Comparison of ENCODE assay signal across 14 cellular contexts in the genomic region with DNA sequence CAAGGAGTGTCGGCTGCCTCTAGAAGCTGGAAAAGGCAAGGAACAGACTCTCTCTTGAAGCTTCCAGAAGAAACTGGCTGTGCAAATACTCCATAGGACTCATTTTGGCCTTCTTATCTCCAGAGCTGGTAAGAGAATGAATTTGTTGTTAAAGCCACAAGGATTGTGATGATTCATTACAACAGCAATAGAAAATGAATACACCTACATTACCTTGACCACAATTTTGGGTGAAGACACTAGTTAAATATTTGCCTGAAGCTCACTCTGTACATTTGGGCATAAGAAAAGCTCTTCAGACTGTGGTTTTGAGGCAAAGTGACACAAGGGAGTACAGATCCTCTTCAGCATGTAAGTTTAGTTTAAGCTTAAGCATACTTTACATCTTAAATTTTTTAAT.
DNase-seq lines count a peak whose midpoint lies in the region; ATAC-seq and TF ChIP-seq lines count a peak whose summit lies in the region.
"Had no signal": no experiment of that assay in that cellular context is flagged by ENCODE, and none has a peak within 500 bp of the region (broad histone marks: within the 10 kb centered on the region; RNA-seq: fewer than 3 reads in every experiment).

No MANE protein-coding gene starts in this region.

- H3K36me3 Mint-ChIP-seq in nephron progenitor cell (ENCODE audit: low read depth) = no peaks in the 10 kb centered on the region
- H3K36me3 Mint-ChIP-seq in activated CD4-positive, alpha-beta memory T cell treated with anti-CD3 and anti-CD28 coated beads for 36 hours = no peaks in the 10 kb centered on the region

- intact Hi-C loops in activated CD4-positive, alpha-beta memory T cell treated with anti-CD3 and anti-CD28 coated beads for 36 hours (cut with micrococcal nuclease) = no loop called here

- CTCF ChIA-PET in activated CD4-positive, alpha-beta memory T cell treated with anti-CD3 and anti-CD28 coated beads for 36 hours (lab: Charles Lee) = no interaction called here

- H3K27me3 Mint-ChIP-seq in nephron progenitor cell (ENCODE audit: low read depth, poor library complexity) = no peaks in the 10 kb centered on the region
- H3K27me3 Mint-ChIP-seq in activated CD4-positive, alpha-beta memory T cell treated with anti-CD3 and anti-CD28 coated beads for 36 hours = no peaks in the 10 kb centered on the region

- no peaks in the 10 kb centered on the region for H3K9me3 Mint-ChIP-seq in nephron progenitor cell
- H3K9me3 Mint-ChIP-seq in activated CD4-positive, alpha-beta memory T cell treated with anti-CD3 and anti-CD28 coated beads for 36 hours = no peaks in the 10 kb centered on the region

- TF ChIP-seq CTCF in nephron progenitor cell (IDR thresholded peaks at IDR 0.05) = no peak

- H3K27ac Mint-ChIP-seq in nephron progenitor cell = no peak overlapping the region
- H3K27ac Mint-ChIP-seq in activated CD4-positive, alpha-beta memory T cell treated with anti-CD3 and anti-CD28 coated beads for 36 hours = no peak overlapping the region
- H3K27ac Mint-ChIP-seq: stimulated activated naive CD8-positive, alpha-beta T cell treated with anti-CD3 and anti-CD28 coated beads, Interleukin-15, Interleukin-2, amounts not matched to agents 100 ng/mL and 50 ng/mL, for 24 hours had no signal

- DNase-seq in HT1080 (ENCODE audit: low read depth) = peak; percentile 16
- DNase-seq in renal cortical epithelial cell (ENCODE audit: low read depth) = peak; percentile 38
- no peak for DNase-seq in NK-92 treated with Interleukin-12 subunit alpha and Interleukin-12 subunit beta, amount 100 ng/mL, for 24 hours (lab: John Stamatoyannopoulos, UW)
- no peak for DNase-seq in nephron progenitor cell
- no peak for DNase-seq in activated CD4-positive, alpha-beta memory T cell treated with anti-CD3 and anti-CD28 coated beads for 36 hours
- DNase-seq in activated CD4-positive, CD25-positive, alpha-beta regulatory T cell treated with anti-CD3 and anti-CD28 coated beads, Interleukin-2, amount 50 U/mL, for 72 hours = no peak
- DNase-seq: activated CD8-positive, alpha-beta memory T cell treated with anti-CD3 and anti-CD28 coated beads for 24 hours; activated gamma-delta T cell; C1 segment of cervical spinal cord; SK-N-SH had no signal

- no peaks in the 10 kb centered on the region for H3K4me1 Mint-ChIP-seq in nephron progenitor cell
- no peaks in the 10 kb centered on the region for H3K4me1 Mint-ChIP-seq in activated CD4-positive, alpha-beta memory T cell treated with anti-CD3 and anti-CD28 coated beads for 36 hours (ENCODE audit: low read depth)

- ATAC-seq in GM19395 (IDR thresholded peaks at IDR 0.05; ENCODE audit: unreplicated experiment) = peak; percentile 65
- ATAC-seq in HG02973 (IDR thresholded peaks at IDR 0.05; ENCODE audit: unreplicated experiment) = peak; percentile 91
- ATAC-seq: GM12878 had no signal

- POLR2A ChIA-PET in activated CD4-positive, alpha-beta memory T cell treated with anti-CD3 and anti-CD28 coated beads for 36 hours (lab: Charles Lee) = no interaction called here

- H3K4me3 Mint-ChIP-seq in nephron progenitor cell = no peak overlapping the region
- H3K4me3 Mint-ChIP-seq in activated CD4-positive, alpha-beta memory T cell treated with anti-CD3 and anti-CD28 coated beads for 36 hours = no peak overlapping the region
- H3K4me3 Mint-ChIP-seq: stimulated activated naive CD8-positive, alpha-beta T cell treated with anti-CD3 and anti-CD28 coated beads, Interleukin-15, Interleukin-2, amounts not matched to agents 100 ng/mL and 50 ng/mL, for 24 hours had no signal

Comparison
In these comparisons a context has a peak if more than half of its experiments do, and no peak if none do; other contexts are left out.
1. DNase-seq: peak in HT1080 (single experiment) and renal cortical epithelial cell (single experiment); none in NK-92 treated with Interleukin-12 subunit alpha and Interleukin-12 subunit beta, amount 100 ng/mL, for 24 hours (single experiment), nephron progenitor cell (single experiment), activated CD4-positive, alpha-beta memory T cell treated with anti-CD3 and anti-CD28 coated beads for 36 hours (single experiment) and activated CD4-positive, CD25-positive, alpha-beta regulatory T cell treated with anti-CD3 and anti-CD28 coated beads, Interleukin-2, amount 50 U/mL, for 72 hours (single experiment).